Comparison of ENCODE assay signal across 9 cellular contexts in genomic region chr12:52151859-52152783, GRCh38. TPM values are rescaled to one million over a fixed set of nuclear protein-coding genes. Genes with fewer than 3 reads are reported as not detected.
A peak's percentile ranks its signal among the peaks of the same experiment; 100 is the strongest.
DNase-seq lines count a peak whose midpoint lies in the region; ATAC-seq and TF ChIP-seq lines count a peak whose summit lies in the region.
"Had no signal": no experiment of that assay in that cellular context is flagged by ENCODE, and none has a peak within 500 bp of the region (broad histone marks: within the 10 kb centered on the region; RNA-seq: fewer than 3 reads in every experiment).

No MANE protein-coding gene starts in this region.

- peaks cover 19% of the 10 kb centered on the region for H3K4me1 Mint-ChIP-seq in type B pancreatic cell (ENCODE audit: unreplicated experiment)

- peak overlapping the region; percentile 37 for H3K4me3 Mint-ChIP-seq in type B pancreatic cell

- H3K27ac Mint-ChIP-seq in type B pancreatic cell, result peak overlapping the region; percentile 91

- DNase-seq in NCI-H1436 (lab: John Stamatoyannopoulos, UW) (peak; percentile 18), NCI-H1436 treated with DMSO at 0.1 percent for 48 hours (lab: John Stamatoyannopoulos, UW) (no peak), OCI-M1 (lab: John Stamatoyannopoulos, UW) (peak; percentile 45), germinal center (ENCODE audit: low spot score) (peak; percentile 78), pons (ENCODE audit: low spot score) (peak; percentile 22), type B pancreatic cell (ENCODE audit: extremely low spot score, unreplicated experiment) (no peak)
- peak; percentile 70 for DNase-seq in activated effector memory CD4-positive, alpha-beta T cell treated with Interleukin-2 at 50 U/mL for 16 hours
- DNase-seq: DND-41 had no signal

- no peaks in the 10 kb centered on the region for H3K36me3 Mint-ChIP-seq in type B pancreatic cell

- H3K27me3 Mint-ChIP-seq in type B pancreatic cell, result peaks cover 3% of the 10 kb centered on the region

- peak; percentile 89 for TF ChIP-seq CTCF in type B pancreatic cell (conservative IDR thresholded peaks at IDR 0.05)

- no peaks in the 10 kb centered on the region for H3K9me3 Mint-ChIP-seq in type B pancreatic cell

- ATAC-seq in GM21528 (IDR thresholded peaks at IDR 0.05; ENCODE audit: low FRiP score, unreplicated experiment), result no peak

RNA-seq across cellular contexts. Expression of gene KRT80, which starts 39.7 kb away (rescaled TPM):
- total RNA-seq in type B pancreatic cell (ENCODE audit: low replicate concordance), result 23.1 and 65.1 TPM in 2 replicates

Comparison
In these comparisons a context has a peak if more than half of its experiments do, and no peak if none do; other contexts are left out.
1. DNase-seq: peak in NCI-H1436 (single experiment), OCI-M1 (single experiment), activated effector memory CD4-positive, alpha-beta T cell treated with Interleukin-2 at 50 U/mL for 16 hours (single experiment), germinal center (single experiment) and pons (single experiment); none in NCI-H1436 treated with DMSO at 0.1 percent for 48 hours (single experiment) and type B pancreatic cell (single experiment).